ENCODE assay signal across 8 cellular contexts in genomic region chr15:90934949-90935751, GRCh38.
DNase-seq lines count a peak whose midpoint lies in the region; ATAC-seq and TF ChIP-seq lines count a peak whose summit lies in the region.

A gene with protein sequence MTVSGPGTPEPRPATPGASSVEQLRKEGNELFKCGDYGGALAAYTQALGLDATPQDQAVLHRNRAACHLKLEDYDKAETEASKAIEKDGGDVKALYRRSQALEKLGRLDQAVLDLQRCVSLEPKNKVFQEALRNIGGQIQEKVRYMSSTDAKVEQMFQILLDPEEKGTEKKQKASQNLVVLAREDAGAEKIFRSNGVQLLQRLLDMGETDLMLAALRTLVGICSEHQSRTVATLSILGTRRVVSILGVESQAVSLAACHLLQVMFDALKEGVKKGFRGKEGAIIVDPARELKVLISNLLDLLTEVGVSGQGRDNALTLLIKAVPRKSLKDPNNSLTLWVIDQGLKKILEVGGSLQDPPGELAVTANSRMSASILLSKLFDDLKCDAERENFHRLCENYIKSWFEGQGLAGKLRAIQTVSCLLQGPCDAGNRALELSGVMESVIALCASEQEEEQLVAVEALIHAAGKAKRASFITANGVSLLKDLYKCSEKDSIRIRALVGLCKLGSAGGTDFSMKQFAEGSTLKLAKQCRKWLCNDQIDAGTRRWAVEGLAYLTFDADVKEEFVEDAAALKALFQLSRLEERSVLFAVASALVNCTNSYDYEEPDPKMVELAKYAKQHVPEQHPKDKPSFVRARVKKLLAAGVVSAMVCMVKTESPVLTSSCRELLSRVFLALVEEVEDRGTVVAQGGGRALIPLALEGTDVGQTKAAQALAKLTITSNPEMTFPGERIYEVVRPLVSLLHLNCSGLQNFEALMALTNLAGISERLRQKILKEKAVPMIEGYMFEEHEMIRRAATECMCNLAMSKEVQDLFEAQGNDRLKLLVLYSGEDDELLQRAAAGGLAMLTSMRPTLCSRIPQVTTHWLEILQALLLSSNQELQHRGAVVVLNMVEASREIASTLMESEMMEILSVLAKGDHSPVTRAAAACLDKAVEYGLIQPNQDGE (plus strand): TSS chr15:90935285. CDS start chr15:90935325, 40 bp downstream.

- H3K36me3 ChIP-seq in muscle layer of colon (ENCODE audit: insufficient read depth, low read length) = peaks cover 17% of the 10 kb centered on the region

- H3K4me1 ChIP-seq in muscle layer of colon (ENCODE audit: insufficient read depth, low read length) = peaks cover 43% of the 10 kb centered on the region

- no peak for TF ChIP-seq EP300 in Ishikawa (IDR thresholded peaks at IDR 0.05; ENCODE audit: borderline replicate concordance)

- peak within 1 kb of the TSS; percentile 10 for H3K9ac ChIP-seq in muscle layer of colon (ENCODE audit: low read length)

- no peaks in the 10 kb centered on the region for H3K27me3 ChIP-seq in muscle layer of colon (ENCODE audit: control insufficient read depth in 1 of 2, insufficient read depth in 2 of 2, low read length in 2 of 2)

- TF ChIP-seq POLR2A in erythroblast (IDR thresholded peaks at IDR 0.05; ENCODE audit: low read length) = peak; percentile 30

- H3K4me3 ChIP-seq in muscle layer of colon (ENCODE audit: low read depth in 1 of 2, low read length in 2 of 2) = peak within 1 kb of the TSS; percentile 45 to 65

- DNase-seq in DMS114 treated with DMSO at 0.1 percent for 48 hours (lab: John Stamatoyannopoulos, UW; ENCODE audit: unreplicated experiment) (peak; percentile 73), OCI-M2 (lab: John Stamatoyannopoulos, UW; ENCODE audit: unreplicated experiment) (peak; percentile 77), erythroblast (lab: John Stamatoyannopoulos, UW) (peak; percentile 90 to 94)
- DNase-seq in activated T-cell treated with anti-CD3 and anti-CD28 coated beads, Interleukin-2, amount 50 U/mL, for 1 hour = peak; percentile 97
- DNase-seq in stimulated activated CD8-positive, alpha-beta memory T cell treated with anti-CD3 and anti-CD28 coated beads, Interleukin-7, amount 100 ng/mL, for 24 hours (ENCODE audit: low read depth) = peak; percentile 91

- H3K9me3 ChIP-seq in muscle layer of colon (ENCODE audit: low read length) = no peaks in the 10 kb centered on the region

- ATAC-seq in GM21576 (IDR thresholded peaks at IDR 0.05; ENCODE audit: unreplicated experiment) = peak; percentile 62

- TF ChIP-seq RAD21 in Ishikawa (IDR thresholded peaks at IDR 0.05; ENCODE audit: low read depth) = no peak

- H3K27ac ChIP-seq in muscle layer of colon (ENCODE audit: low read depth, low read length) = peak within 1 kb of the TSS; percentile 75

TF ChIP-seq in Ishikawa, 13 proteins besides CTCF, POLR2A, EP300 and RAD21:
- TF ChIP-seq MAX (IDR thresholded peaks at IDR 0.05) (no peak; the same call in none of the 2 replicates), CREB1 (IDR thresholded peaks at IDR 0.05; ENCODE audit: low read depth) (no peak), FOXM1 (IDR thresholded peaks at IDR 0.05; ENCODE audit: borderline replicate concordance, low read depth) (0 out of 2 replicates have a peak, but pooled peaks have one; percentile 36), NFIC (IDR thresholded peaks at IDR 0.05) (no peak; the same call in 1 of the 2 replicates), EGR1 (IDR thresholded peaks at IDR 0.05) (no peak), CEBPB (IDR thresholded peaks at IDR 0.05) (no peak), ZBTB7A (IDR thresholded peaks at IDR 0.05; ENCODE audit: low read depth) (peak; percentile 89), YY1 (IDR thresholded peaks at IDR 0.05; ENCODE audit: low read depth) (no peak), TCF12 (IDR thresholded peaks at IDR 0.05; ENCODE audit: low read depth) (no peak; the same call in 1 of the 2 replicates), USF1 (IDR thresholded peaks at IDR 0.05) (no peak), TAF1 (IDR thresholded peaks at IDR 0.05; ENCODE audit: low read depth) (peak; percentile 83; the same call in 1 of the 2 replicates), TEAD4 (IDR thresholded peaks at IDR 0.05) (no peak), REST (IDR thresholded peaks at IDR 0.05; ENCODE audit: low read depth) (no peak)

Comparison
In these comparisons a context has a peak if more than half of its experiments do, and no peak if none do; other contexts are left out.
1. Peak in every context shown above with its lines: DNase-seq, ATAC-seq, H3K4me3 ChIP-seq and H3K27ac ChIP-seq.